ENCODE assay signal across 1 cellular context in the genomic region with DNA sequence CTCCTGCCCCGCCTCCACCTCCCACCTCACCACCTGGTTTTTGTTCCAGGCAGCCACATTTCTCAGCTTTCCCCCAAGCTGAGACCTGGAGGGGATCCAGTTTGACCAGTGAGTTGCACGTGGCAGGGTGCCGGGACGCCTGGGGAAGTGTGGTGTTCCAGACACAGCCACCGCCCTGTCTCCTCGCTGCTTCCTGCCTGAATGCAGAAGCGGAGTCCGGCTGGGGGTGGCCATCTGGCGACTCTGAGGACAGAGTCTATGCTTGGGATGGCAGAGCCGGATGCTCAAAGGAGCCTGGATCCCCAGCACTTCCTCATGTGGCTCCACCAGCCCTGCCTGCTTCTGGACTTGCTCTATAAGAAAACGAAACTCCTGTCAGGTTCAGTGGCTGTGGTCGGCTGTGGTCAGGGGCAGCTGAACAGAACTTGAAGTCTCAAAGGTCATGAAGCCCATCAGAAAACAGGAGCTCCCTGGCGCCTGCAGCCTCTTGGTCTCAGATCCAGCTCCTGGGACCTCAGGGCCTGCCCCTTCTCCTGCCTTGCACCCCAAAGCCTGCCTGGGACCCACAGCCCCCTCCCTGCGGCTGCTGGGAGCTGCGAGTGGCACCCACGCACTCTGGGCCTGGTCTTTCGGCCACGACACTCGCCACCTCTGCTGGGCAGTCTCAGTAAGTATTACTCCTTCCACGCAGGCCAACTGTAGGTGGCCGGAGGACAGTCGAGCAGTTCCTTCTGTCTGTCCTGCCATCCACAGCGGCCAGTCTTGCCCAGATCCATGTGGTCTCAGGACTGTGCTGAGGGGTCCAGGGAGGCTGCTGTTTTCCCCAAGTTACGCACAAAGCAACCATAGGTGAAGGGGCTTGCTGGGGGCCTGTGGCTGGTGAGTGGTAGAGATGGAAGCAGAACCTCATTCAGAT.
TF ChIP-seq lines count a peak whose summit lies in the region.

No MANE protein-coding gene starts in this region.

TF ChIP-seq in GM12878, 131 proteins besides CTCF, POLR2A, EP300 and RAD21 (continued from another document):
- TF ChIP-seq, protein P1, sequence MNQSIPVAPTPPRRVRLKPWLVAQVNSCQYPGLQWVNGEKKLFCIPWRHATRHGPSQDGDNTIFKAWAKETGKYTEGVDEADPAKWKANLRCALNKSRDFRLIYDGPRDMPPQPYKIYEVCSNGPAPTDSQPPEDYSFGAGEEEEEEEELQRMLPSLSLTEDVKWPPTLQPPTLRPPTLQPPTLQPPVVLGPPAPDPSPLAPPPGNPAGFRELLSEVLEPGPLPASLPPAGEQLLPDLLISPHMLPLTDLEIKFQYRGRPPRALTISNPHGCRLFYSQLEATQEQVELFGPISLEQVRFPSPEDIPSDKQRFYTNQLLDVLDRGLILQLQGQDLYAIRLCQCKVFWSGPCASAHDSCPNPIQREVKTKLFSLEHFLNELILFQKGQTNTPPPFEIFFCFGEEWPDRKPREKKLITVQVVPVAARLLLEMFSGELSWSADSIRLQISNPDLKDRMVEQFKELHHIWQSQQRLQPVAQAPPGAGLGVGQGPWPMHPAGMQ (IDR thresholded peaks at IDR 0.05; ENCODE audit: borderline replicate concordance) = no peak
- TF ChIP-seq SUZ12 (IDR thresholded peaks at IDR 0.05; ENCODE audit: unreplicated experiment) (no peak), SMC3 (IDR thresholded peaks at IDR 0.05; ENCODE audit: borderline replicate concordance, low read length) (0 out of 2 replicates have a peak, but pooled peaks have one; percentile 8), FOXK2 (IDR thresholded peaks at IDR 0.05) (no peak), ETV6 (conservative IDR thresholded peaks at IDR 0.05 in 1 of 2, IDR thresholded peaks at IDR 0.05 in 1 of 2; ENCODE audit: borderline replicate concordance in 1 of 2, low read depth in 1 of 2) (no peak), HDGF (IDR thresholded peaks at IDR 0.05) (0 out of 2 replicates have a peak, but pooled peaks have one; percentile 16), CHD2 (IDR thresholded peaks at IDR 0.05; ENCODE audit: borderline replicate concordance, low read depth, low read length) (no peak), ZNF207 (IDR thresholded peaks at IDR 0.05; ENCODE audit: borderline replicate concordance) (no peak), PAX8 (IDR thresholded peaks at IDR 0.05) (no peak), RAD51 (IDR thresholded peaks at IDR 0.05) (no peak), LARP7 (IDR thresholded peaks at IDR 0.05) (no peak), HDAC6 (IDR thresholded peaks at IDR 0.05; ENCODE audit: unreplicated experiment) (no peak), ZNF217 (IDR thresholded peaks at IDR 0.05) (no peak), SMAD1 (IDR thresholded peaks at IDR 0.05; ENCODE audit: low read depth, partially characterized antibody) (no peak), STAT3 (IDR thresholded peaks at IDR 0.05; ENCODE audit: low read depth, low read length) (no peak), ZNF274 (IDR thresholded peaks at IDR 0.05; ENCODE audit: insufficient read depth, insufficient read length) (no peak), IKZF1 (conservative IDR thresholded peaks at IDR 0.05) (peak; percentile 88), IKZF2 (IDR thresholded peaks at IDR 0.05) (peak; percentile 70 to 73; a peak in 3 of 4 replicates), IRF4 (IDR thresholded peaks at IDR 0.05; ENCODE audit: low read depth, low read length) (no peak), SRF (IDR thresholded peaks at IDR 0.05; ENCODE audit: low read depth in 2 of 2, low read length in 2 of 2) (no peak), RBBP5 (conservative IDR thresholded peaks at IDR 0.05) (no peak), CBX5 (IDR thresholded peaks at IDR 0.05; ENCODE audit: low read depth) (no peak), TCF12 (IDR thresholded peaks at IDR 0.05; ENCODE audit: low read depth, low read length) (peak; percentile 48; the same call in 1 of the 2 replicates), GATAD2B (conservative IDR thresholded peaks at IDR 0.05; ENCODE audit: low read depth) (peak; percentile 0), CHD4 (IDR thresholded peaks at IDR 0.05) (no peak), HCFC1 (IDR thresholded peaks at IDR 0.05; ENCODE audit: low read length) (no peak), BMI1 (IDR thresholded peaks at IDR 0.05; ENCODE audit: borderline replicate concordance) (no peak), TARDBP (IDR thresholded peaks at IDR 0.05; ENCODE audit: borderline replicate concordance) (no peak), KLF5 (IDR thresholded peaks at IDR 0.05; ENCODE audit: partially characterized antibody) (no peak), TCF3 (IDR thresholded peaks at IDR 0.05; ENCODE audit: borderline replicate concordance, insufficient read depth, low read depth, low read length) (no peak), BHLHE40 (IDR thresholded peaks at IDR 0.05; ENCODE audit: borderline replicate concordance in 1 of 2, low read depth in 2 of 2, low read length in 1 of 2) (peak; percentile 29 to 63; a peak in 1 of 4 replicates)
- TF ChIP-seq, protein P2, sequence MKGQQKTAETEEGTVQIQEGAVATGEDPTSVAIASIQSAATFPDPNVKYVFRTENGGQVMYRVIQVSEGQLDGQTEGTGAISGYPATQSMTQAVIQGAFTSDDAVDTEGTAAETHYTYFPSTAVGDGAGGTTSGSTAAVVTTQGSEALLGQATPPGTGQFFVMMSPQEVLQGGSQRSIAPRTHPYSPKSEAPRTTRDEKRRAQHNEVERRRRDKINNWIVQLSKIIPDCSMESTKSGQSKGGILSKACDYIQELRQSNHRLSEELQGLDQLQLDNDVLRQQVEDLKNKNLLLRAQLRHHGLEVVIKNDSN (IDR thresholded peaks at IDR 0.05; ENCODE audit: borderline replicate concordance, extremely low read length, insufficient read depth, low read depth, low read length) = no peak
- TF ChIP-seq, protein P3, sequence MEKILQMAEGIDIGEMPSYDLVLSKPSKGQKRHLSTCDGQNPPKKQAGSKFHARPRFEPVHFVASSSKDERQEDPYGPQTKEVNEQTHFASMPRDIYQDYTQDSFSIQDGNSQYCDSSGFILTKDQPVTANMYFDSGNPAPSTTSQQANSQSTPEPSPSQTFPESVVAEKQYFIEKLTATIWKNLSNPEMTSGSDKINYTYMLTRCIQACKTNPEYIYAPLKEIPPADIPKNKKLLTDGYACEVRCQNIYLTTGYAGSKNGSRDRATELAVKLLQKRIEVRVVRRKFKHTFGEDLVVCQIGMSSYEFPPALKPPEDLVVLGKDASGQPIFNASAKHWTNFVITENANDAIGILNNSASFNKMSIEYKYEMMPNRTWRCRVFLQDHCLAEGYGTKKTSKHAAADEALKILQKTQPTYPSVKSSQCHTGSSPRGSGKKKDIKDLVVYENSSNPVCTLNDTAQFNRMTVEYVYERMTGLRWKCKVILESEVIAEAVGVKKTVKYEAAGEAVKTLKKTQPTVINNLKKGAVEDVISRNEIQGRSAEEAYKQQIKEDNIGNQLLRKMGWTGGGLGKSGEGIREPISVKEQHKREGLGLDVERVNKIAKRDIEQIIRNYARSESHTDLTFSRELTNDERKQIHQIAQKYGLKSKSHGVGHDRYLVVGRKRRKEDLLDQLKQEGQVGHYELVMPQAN (conservative IDR thresholded peaks at IDR 0.05) = no peak
- TF ChIP-seq, protein P4, sequence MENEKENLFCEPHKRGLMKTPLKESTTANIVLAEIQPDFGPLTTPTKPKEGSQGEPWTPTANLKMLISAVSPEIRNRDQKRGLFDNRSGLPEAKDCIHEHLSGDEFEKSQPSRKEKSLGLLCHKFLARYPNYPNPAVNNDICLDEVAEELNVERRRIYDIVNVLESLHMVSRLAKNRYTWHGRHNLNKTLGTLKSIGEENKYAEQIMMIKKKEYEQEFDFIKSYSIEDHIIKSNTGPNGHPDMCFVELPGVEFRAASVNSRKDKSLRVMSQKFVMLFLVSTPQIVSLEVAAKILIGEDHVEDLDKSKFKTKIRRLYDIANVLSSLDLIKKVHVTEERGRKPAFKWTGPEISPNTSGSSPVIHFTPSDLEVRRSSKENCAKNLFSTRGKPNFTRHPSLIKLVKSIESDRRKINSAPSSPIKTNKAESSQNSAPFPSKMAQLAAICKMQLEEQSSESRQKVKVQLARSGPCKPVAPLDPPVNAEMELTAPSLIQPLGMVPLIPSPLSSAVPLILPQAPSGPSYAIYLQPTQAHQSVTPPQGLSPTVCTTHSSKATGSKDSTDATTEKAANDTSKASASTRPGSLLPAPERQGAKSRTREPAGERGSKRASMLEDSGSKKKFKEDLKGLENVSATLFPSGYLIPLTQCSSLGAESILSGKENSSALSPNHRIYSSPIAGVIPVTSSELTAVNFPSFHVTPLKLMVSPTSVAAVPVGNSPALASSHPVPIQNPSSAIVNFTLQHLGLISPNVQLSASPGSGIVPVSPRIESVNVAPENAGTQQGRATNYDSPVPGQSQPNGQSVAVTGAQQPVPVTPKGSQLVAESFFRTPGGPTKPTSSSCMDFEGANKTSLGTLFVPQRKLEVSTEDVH (IDR thresholded peaks at IDR 0.05; ENCODE audit: low read depth, partially characterized antibody) = no peak
- TF ChIP-seq, protein P5, sequence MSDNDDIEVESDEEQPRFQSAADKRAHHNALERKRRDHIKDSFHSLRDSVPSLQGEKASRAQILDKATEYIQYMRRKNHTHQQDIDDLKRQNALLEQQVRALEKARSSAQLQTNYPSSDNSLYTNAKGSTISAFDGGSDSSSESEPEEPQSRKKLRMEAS (IDR thresholded peaks at IDR 0.05; ENCODE audit: low read depth, low read length) = peak; percentile 52; the same call in 1 of the 2 replicates
- TF ChIP-seq, protein P6, sequence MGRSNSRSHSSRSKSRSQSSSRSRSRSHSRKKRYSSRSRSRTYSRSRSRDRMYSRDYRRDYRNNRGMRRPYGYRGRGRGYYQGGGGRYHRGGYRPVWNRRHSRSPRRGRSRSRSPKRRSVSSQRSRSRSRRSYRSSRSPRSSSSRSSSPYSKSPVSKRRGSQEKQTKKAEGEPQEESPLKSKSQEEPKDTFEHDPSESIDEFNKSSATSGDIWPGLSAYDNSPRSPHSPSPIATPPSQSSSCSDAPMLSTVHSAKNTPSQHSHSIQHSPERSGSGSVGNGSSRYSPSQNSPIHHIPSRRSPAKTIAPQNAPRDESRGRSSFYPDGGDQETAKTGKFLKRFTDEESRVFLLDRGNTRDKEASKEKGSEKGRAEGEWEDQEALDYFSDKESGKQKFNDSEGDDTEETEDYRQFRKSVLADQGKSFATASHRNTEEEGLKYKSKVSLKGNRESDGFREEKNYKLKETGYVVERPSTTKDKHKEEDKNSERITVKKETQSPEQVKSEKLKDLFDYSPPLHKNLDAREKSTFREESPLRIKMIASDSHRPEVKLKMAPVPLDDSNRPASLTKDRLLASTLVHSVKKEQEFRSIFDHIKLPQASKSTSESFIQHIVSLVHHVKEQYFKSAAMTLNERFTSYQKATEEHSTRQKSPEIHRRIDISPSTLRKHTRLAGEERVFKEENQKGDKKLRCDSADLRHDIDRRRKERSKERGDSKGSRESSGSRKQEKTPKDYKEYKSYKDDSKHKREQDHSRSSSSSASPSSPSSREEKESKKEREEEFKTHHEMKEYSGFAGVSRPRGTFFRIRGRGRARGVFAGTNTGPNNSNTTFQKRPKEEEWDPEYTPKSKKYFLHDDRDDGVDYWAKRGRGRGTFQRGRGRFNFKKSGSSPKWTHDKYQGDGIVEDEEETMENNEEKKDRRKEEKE (IDR thresholded peaks at IDR 0.05) = no peak
- TF ChIP-seq, protein P7, sequence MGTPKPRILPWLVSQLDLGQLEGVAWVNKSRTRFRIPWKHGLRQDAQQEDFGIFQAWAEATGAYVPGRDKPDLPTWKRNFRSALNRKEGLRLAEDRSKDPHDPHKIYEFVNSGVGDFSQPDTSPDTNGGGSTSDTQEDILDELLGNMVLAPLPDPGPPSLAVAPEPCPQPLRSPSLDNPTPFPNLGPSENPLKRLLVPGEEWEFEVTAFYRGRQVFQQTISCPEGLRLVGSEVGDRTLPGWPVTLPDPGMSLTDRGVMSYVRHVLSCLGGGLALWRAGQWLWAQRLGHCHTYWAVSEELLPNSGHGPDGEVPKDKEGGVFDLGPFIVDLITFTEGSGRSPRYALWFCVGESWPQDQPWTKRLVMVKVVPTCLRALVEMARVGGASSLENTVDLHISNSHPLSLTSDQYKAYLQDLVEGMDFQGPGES (IDR thresholded peaks at IDR 0.05) = no peak
- TF ChIP-seq, protein P8, sequence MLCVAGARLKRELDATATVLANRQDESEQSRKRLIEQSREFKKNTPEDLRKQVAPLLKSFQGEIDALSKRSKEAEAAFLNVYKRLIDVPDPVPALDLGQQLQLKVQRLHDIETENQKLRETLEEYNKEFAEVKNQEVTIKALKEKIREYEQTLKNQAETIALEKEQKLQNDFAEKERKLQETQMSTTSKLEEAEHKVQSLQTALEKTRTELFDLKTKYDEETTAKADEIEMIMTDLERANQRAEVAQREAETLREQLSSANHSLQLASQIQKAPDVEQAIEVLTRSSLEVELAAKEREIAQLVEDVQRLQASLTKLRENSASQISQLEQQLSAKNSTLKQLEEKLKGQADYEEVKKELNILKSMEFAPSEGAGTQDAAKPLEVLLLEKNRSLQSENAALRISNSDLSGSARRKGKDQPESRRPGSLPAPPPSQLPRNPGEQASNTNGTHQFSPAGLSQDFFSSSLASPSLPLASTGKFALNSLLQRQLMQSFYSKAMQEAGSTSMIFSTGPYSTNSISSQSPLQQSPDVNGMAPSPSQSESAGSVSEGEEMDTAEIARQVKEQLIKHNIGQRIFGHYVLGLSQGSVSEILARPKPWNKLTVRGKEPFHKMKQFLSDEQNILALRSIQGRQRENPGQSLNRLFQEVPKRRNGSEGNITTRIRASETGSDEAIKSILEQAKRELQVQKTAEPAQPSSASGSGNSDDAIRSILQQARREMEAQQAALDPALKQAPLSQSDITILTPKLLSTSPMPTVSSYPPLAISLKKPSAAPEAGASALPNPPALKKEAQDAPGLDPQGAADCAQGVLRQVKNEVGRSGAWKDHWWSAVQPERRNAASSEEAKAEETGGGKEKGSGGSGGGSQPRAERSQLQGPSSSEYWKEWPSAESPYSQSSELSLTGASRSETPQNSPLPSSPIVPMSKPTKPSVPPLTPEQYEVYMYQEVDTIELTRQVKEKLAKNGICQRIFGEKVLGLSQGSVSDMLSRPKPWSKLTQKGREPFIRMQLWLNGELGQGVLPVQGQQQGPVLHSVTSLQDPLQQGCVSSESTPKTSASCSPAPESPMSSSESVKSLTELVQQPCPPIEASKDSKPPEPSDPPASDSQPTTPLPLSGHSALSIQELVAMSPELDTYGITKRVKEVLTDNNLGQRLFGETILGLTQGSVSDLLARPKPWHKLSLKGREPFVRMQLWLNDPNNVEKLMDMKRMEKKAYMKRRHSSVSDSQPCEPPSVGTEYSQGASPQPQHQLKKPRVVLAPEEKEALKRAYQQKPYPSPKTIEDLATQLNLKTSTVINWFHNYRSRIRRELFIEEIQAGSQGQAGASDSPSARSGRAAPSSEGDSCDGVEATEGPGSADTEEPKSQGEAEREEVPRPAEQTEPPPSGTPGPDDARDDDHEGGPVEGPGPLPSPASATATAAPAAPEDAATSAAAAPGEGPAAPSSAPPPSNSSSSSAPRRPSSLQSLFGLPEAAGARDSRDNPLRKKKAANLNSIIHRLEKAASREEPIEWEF (IDR thresholded peaks at IDR 0.05; ENCODE audit: insufficient replicate concordance, low read depth, low read length) = no peak
